1 cellular context compared by ENCODE assay signal in genomic region chr9:4686112-4686511, GRCh38.
A peak's percentile ranks its signal among the peaks of the same experiment; 100 is the strongest.
TF ChIP-seq lines count a peak whose summit lies in the region.

No MANE protein-coding gene starts in this region.

TF ChIP-seq in HepG2, 621 proteins besides CTCF, POLR2A, EP300 and RAD21:
- TF ChIP-seq ZNF660 (CRISPR knock-in tag; IDR thresholded peaks at IDR 0.05; ENCODE audit: borderline replicate concordance, low read depth): no peak
- no peak for TF ChIP-seq REST (IDR thresholded peaks at IDR 0.05; ENCODE audit: borderline replicate concordance in 1 of 2, low read depth in 1 of 2, low read length in 2 of 2)
- no peak for TF ChIP-seq MAFK (conservative IDR thresholded peaks at IDR 0.05 in 1 of 2, IDR thresholded peaks at IDR 0.05 in 1 of 2; ENCODE audit: low read length in 2 of 2)
- TF ChIP-seq ZSCAN31 (CRISPR knock-in tag; IDR thresholded peaks at IDR 0.05; ENCODE audit: low read depth): no peak
- no peak for TF ChIP-seq MATR3 (CRISPR knock-in tag; IDR thresholded peaks at IDR 0.05)
- TF ChIP-seq ZNF770 (CRISPR knock-in tag; IDR thresholded peaks at IDR 0.05): peak; percentile 28; the same call in 1 of the 2 replicates
